Comparison of ENCODE assay signal across 8 cellular contexts in the genomic region with DNA sequence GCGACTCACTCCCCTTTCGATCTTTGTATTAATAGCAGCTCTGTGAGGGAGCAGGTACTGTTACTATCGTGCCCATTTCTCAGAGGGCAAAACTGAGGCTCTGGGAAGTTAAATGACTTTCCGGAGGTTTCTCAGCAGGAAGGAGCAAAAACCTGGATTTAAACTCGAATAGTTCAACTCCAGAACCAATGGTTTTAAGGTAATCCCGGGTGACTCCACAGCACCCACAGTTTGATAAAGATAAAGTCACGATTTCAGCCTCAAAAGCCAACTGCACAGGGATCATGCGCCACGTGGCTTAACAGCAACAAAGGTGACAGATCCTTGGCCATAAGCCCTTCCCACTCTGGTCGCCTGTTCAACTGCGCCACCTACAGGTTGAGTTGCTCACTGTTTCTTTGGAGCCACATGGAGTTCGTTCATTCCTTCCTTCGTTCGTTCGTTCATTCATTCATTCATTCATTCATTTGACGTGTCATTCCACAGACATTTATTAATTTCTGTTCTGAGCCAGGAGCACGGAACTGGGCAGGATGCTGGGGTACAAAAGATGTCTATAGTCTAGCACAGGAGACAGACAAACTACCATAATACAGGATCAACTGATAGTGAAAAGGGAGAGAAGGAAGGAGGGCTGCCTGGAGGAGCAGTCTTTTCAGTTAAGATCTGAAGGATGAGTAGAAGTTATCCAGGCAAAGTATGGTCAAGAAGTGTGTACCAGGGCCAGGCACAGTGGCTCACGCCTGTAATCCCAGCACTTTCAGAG.
DNase-seq lines count a peak whose midpoint lies in the region; ATAC-seq and TF ChIP-seq lines count a peak whose summit lies in the region.

No MANE protein-coding gene starts in this region.

- DNase-seq in AG09319 (ENCODE audit: extremely low read depth, low read depth) (peak; percentile 5), GM13977 (ENCODE audit: low spot score) (peak; percentile 78), NCI-H69 (lab: John Stamatoyannopoulos, UW) (peak; percentile 71), foreskin fibroblast (peak; percentile 55 to 85), nucleus accumbens (lab: John Stamatoyannopoulos, UW) (peak in 29 of 56 donors; percentile 2 to 59 (median 18)), upper lobe of left lung (peak in 1 of 2 donors; percentile 58)
- peak; percentile 83 for DNase-seq in activated CD8-positive, alpha-beta memory T cell treated with anti-CD3 and anti-CD28 coated beads, Interleukin-2, amount 50 U/mL, for 48 hours

- H3K9me3 ChIP-seq in upper lobe of left lung = no peaks in the 10 kb centered on the region

- peaks cover 0 to 9% (median 0%) of the 10 kb centered on the region in 4 donors for H3K27me3 ChIP-seq in upper lobe of left lung

- no peak overlapping the region for H3K27ac ChIP-seq in upper lobe of left lung

- TF ChIP-seq POLR2A in upper lobe of left lung (IDR thresholded peaks at IDR 0.05) = no peak

- H3K36me3 ChIP-seq in upper lobe of left lung = no peaks in the 10 kb centered on the region

- 12 to 18% methylated on average over 18 of the region's 18 CpGs for WGBS in upper lobe of left lung, 2 donors

- peak; percentile 47 to 84 for ATAC-seq in upper lobe of left lung (ENCODE audit: low FRiP score in 2 of 2)
- ATAC-seq in HG03439 (IDR thresholded peaks at IDR 0.05; ENCODE audit: unreplicated experiment) = no peak

- TF ChIP-seq CTCF in AG09319 (IDR thresholded peaks at IDR 0.05; ENCODE audit: low read depth, low read length) (peak; percentile 58), GM13977 (IDR thresholded peaks at IDR 0.05; ENCODE audit: extremely low read depth, insufficient read depth, missing control alignments) (peak; percentile 77), foreskin fibroblast (IDR thresholded peaks at IDR 0.05; ENCODE audit: low read depth, low read length) (peak; percentile 58), upper lobe of left lung (IDR thresholded peaks at IDR 0.05) (peak; percentile 56 to 85 (median 68))

- H3K4me1 ChIP-seq in upper lobe of left lung = peaks cover 4 to 10% (median 9%) of the 10 kb centered on the region in 4 donors

- H3K4me3 ChIP-seq in foreskin fibroblast (ENCODE audit: low read depth in 1 of 2, low read length in 2 of 2) (peak overlapping the region in 1 of 2 donors; percentile 24), upper lobe of left lung (peak overlapping the region in 1 of 4 donors; percentile 13)

- TF ChIP-seq EP300 in upper lobe of left lung (IDR thresholded peaks at IDR 0.05) = no peak

- in situ Hi-C loops in GM13977 (cut with MboI; ENCODE audit: low pct_unique_long_range_greater_than_20kb, low sequenced_read_pairs, unreplicated experiment) = no loop called here
